2 cellular contexts compared by ENCODE assay signal in the genomic region with DNA sequence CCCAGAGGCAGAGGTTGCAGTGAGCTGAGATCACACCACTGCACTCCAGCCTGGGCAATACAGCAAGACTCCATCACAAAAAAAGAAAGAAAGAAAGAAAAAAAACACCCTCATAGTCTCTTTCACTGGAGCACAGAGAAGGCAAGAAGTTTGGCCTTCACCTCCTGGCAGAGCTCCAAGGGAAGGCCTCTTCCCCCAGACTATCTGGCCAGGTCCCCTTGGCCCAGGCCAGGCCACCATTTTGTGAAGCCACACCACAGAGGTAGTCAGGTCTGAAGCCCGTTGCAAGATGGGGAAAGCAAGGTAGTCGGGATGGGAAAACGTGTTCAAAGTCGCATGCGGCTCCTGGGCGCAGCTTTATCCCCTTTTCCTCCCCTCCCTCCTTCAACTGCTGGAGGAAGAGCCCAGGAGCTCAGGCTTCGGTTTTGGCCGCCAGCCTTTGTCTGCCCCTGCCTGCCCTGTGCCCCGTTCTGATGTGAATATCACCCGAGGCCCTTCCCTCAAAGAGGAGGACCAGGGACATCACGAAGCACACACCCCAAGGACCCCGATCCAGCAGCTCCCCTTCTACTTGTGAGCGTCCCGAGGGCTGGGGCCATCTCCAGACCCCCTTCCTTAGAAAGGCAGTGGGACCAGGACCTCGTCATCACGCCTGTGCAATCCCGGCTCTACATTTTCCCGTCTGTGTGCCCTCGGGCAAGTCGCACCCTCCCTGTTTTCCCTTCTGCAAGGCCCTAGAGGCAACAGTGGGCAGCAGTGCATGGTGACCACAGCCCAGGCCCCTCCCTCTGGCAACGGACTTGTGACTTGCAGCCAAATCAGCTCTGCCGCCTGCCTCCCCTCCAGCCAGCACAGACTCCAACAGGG.
TF ChIP-seq lines count a peak whose summit lies in the region.

No MANE protein-coding gene starts in this region.

TF ChIP-seq in Ishikawa, 13 proteins besides CTCF, POLR2A, EP300 and RAD21:
- TF ChIP-seq NFIC (IDR thresholded peaks at IDR 0.05) (peak; percentile 43; the same call in 1 of the 2 replicates), CREB1 (IDR thresholded peaks at IDR 0.05; ENCODE audit: low read depth) (no peak)

TF ChIP-seq in H1, 55 proteins besides CTCF, POLR2A, EP300 and RAD21:
- TF ChIP-seq ZNF274 (IDR thresholded peaks at IDR 0.05; ENCODE audit: borderline replicate concordance, extremely low read depth, low read length) (no peak), RBBP5 (IDR thresholded peaks at IDR 0.05; ENCODE audit: borderline replicate concordance, low read depth, low read length) (no peak), TBP (IDR thresholded peaks at IDR 0.05; ENCODE audit: low read depth, low read length) (no peak), JUN (IDR thresholded peaks at IDR 0.05; ENCODE audit: low read depth, low read length) (no peak), BRCA1 (IDR thresholded peaks at IDR 0.05; ENCODE audit: low read depth, low read length) (no peak)
